1 cellular context compared by ENCODE assay signal in the genomic region with DNA sequence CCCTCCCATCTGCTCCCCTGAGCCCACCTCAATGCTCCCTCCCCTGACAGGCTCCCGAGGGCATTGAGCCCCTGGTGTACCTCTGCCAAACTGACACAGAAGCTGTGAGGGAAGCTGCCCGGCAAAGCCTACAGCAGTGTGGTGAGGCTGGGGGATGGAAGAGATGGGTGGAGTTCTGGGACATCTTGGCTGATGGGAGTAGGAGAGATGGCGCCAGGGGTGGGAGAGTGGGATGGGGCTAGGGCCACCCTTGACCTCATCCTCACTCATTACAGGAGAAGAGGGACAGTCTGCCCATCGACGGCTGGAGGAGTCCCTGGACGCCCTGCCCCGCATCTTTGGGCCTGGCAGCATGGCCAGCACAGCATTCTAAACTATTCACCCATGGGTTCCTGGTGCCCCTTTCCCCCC.
TF ChIP-seq lines count a peak whose summit lies in the region.

No MANE protein-coding gene starts in this region.

TF ChIP-seq in H1, 55 proteins besides CTCF, POLR2A, EP300 and RAD21:
- TF ChIP-seq SP1 (IDR thresholded peaks at IDR 0.05; ENCODE audit: low read depth, low read length) (no peak), POLR2AphosphoS5 (IDR thresholded peaks at IDR 0.05; ENCODE audit: low read depth, low read length) (no peak), RNF2 (IDR thresholded peaks at IDR 0.05; ENCODE audit: borderline replicate concordance, low read depth, low read length, missing control alignments, poor library complexity, severe bottlenecking) (no peak), BRCA1 (IDR thresholded peaks at IDR 0.05; ENCODE audit: low read depth, low read length) (no peak), SAP30 (IDR thresholded peaks at IDR 0.05; ENCODE audit: insufficient read depth, insufficient replicate concordance, low read length) (no peak), RFX5 (IDR thresholded peaks at IDR 0.05; ENCODE audit: borderline replicate concordance, low read depth, low read length) (no peak), ASH2L (IDR thresholded peaks at IDR 0.05; ENCODE audit: low read length) (no peak), KDM4A (IDR thresholded peaks at IDR 0.05; ENCODE audit: low read depth, low read length, severe bottlenecking) (no peak), TBP (IDR thresholded peaks at IDR 0.05; ENCODE audit: low read depth, low read length) (no peak), CHD1 (IDR thresholded peaks at IDR 0.05; ENCODE audit: low read depth, low read length) (no peak), CHD7 (IDR thresholded peaks at IDR 0.05; ENCODE audit: insufficient replicate concordance, low read length) (no peak), GABPA (IDR thresholded peaks at IDR 0.05; ENCODE audit: borderline replicate concordance, insufficient read depth, low read length) (no peak), SP2 (IDR thresholded peaks at IDR 0.05; ENCODE audit: low read length) (no peak), SRF (IDR thresholded peaks at IDR 0.05; ENCODE audit: low read depth, low read length) (no peak), SIN3A (conservative IDR thresholded peaks at IDR 0.05 in 1 of 2, IDR thresholded peaks at IDR 0.05 in 1 of 2; ENCODE audit: low read depth in 1 of 2, low read length in 2 of 2) (no peak)
TF ChIP-seq in H1: peak in this region for 0.
